8 cellular contexts compared by ENCODE assay signal in genomic region chr22:20569059-20570058, GRCh38.
DNase-seq lines count a peak whose midpoint lies in the region; ATAC-seq, FAIRE-seq and TF ChIP-seq lines count a peak whose summit lies in the region.

No MANE protein-coding gene starts in this region.

- no peak for ATAC-seq in GM21717 (IDR thresholded peaks at IDR 0.05; ENCODE audit: unreplicated experiment)

- H3K36me3 ChIP-seq in adrenal gland (replicated peaks in 1 of 2) (peaks cover 0 to 90% of the 10 kb centered on the region in 2 donors), kidney (ENCODE audit: control insufficient read depth in 1 of 2, insufficient read depth in 2 of 2, low read length in 2 of 2) (peaks cover 44 to 66% of the 10 kb centered on the region in 2 donors), MM.1S (replicated peaks; ENCODE audit: insufficient read depth, low read length) (peaks cover 3% of the 10 kb centered on the region)

- H4K20me1 ChIP-seq in MM.1S (ENCODE audit: insufficient read depth, low read length) = peaks cover 4% of the 10 kb centered on the region; the same call in 1 of the 2 replicates

- DNase-seq in ELR (ENCODE audit: low read depth) (peak; percentile 98), SK-MEL-5 (ENCODE audit: low read depth, low spot score) (peak; percentile 39), adrenal gland (peak; percentile 65 to 93 (median 89)), kidney (peak; percentile 92), MM.1S (no peak), cerebellar nuclear complex (lab: John Stamatoyannopoulos, UW) (no peak)
- peak; percentile 37 to 65 (median 51) for DNase-seq in stimulated activated CD4-positive, alpha-beta T cell treated with anti-CD3 and anti-CD28 coated beads, TNF-alpha, amount 100 ng/mL, for 24 hours (ENCODE audit: low read depth in 3 of 3)

- no peaks in the 10 kb centered on the region for H3K27me3 ChIP-seq in adrenal gland
- H3K27me3 ChIP-seq in MM.1S (replicated peaks; ENCODE audit: insufficient read depth, low read length) = no peaks in the 10 kb centered on the region

- TF ChIP-seq POLR2A in adrenal gland (IDR thresholded peaks at IDR 0.05) = peak in 1 of 2 donors; percentile 68

- H3K4me2 ChIP-seq in MM.1S (ENCODE audit: low read depth, low read length) = no peak overlapping the region

- H3K79me2 ChIP-seq in MM.1S (ENCODE audit: low read length) = no peaks in the 10 kb centered on the region

- no peak for FAIRE-seq in kidney (lab: Jason Lieb, UNC)

- no peaks in the 10 kb centered on the region for H3K9me2 ChIP-seq in MM.1S (replicated peaks; ENCODE audit: insufficient read depth, low read length)

- H3K9me3 ChIP-seq in adrenal gland (replicated peaks in 1 of 3) (no peaks in the 10 kb centered on the region), kidney (ENCODE audit: control insufficient read depth in 1 of 2, low read length in 2 of 2) (no peaks in the 10 kb centered on the region), MM.1S (replicated peaks; ENCODE audit: insufficient read depth, low read length) (no peaks in the 10 kb centered on the region)

- in situ Hi-C loops in SK-MEL-5 (cut with HindIII; ENCODE audit: low pct_unique_long_range_greater_than_20kb, low sequenced_read_pairs) = no loop called here

- H3K4me1 ChIP-seq in adrenal gland (replicated peaks in 1 of 2) (peaks cover 28 to 48% of the 10 kb centered on the region in 2 donors), kidney (ENCODE audit: control insufficient read depth in 1 of 2, insufficient read depth in 1 of 2, low read depth in 1 of 2, low read length in 2 of 2) (peaks cover 22 to 28% of the 10 kb centered on the region in 2 donors), MM.1S (ENCODE audit: low read length) (peaks cover 4% of the 10 kb centered on the region; the same call in 1 of the 2 replicates)

- H2AFZ ChIP-seq in MM.1S (ENCODE audit: low read length) = no peak overlapping the region

- H3K4me3 ChIP-seq in adrenal gland (no peak overlapping the region), kidney (ENCODE audit: low read length in 2 of 2) (no peak overlapping the region), MM.1S (ENCODE audit: low read length) (no peak overlapping the region)

- intact Hi-C loops in adrenal gland (cut with DNase I) (loop anchor here in 1 of 2 donors (10.0 kb wide), 2 partner anchors 55 to 145 kb away; no protein-coding TSS in a partner anchor), kidney (cut with DNase I) (no loop called here)

- H3K27ac ChIP-seq in adrenal gland = peak overlapping the region in 4 of 5 donors; percentile 48 to 89 (median 76)
- H3K27ac ChIP-seq in kidney (ENCODE audit: low read depth in 2 of 2, low read length in 2 of 2) = peak overlapping the region in 1 of 2 donors; percentile 63
- H3K27ac ChIP-seq in MM.1S (ENCODE audit: low read length) = no peak overlapping the region

- peak overlapping the region in 1 of 2 donors; percentile 19 for H3K9ac ChIP-seq in kidney (ENCODE audit: low read length in 2 of 2)
- no peak overlapping the region for H3K9ac ChIP-seq in MM.1S (ENCODE audit: low read length)

- peak in 1 of 6 experiments; percentile 5 for TF ChIP-seq CTCF in adrenal gland (IDR thresholded peaks at IDR 0.05)
- no peak for TF ChIP-seq CTCF in kidney (IDR thresholded peaks at IDR 0.05; ENCODE audit: borderline replicate concordance, extremely low read depth, insufficient read depth)
- no peak for TF ChIP-seq CTCF in MM.1S (IDR thresholded peaks at IDR 0.05; ENCODE audit: low read length)

- 32 to 51% (median 35%) methylated on average over 17 to 20 of the region's 20 CpGs for WGBS in adrenal gland, 4 donors

- no peaks in the 10 kb centered on the region for H3F3A ChIP-seq in MM.1S (ENCODE audit: insufficient read depth, low read length)

Comparison
In these comparisons a context has a peak if more than half of its experiments do, and no peak if none do; other contexts are left out.
1. DNase-seq: peak in ELR (single experiment), SK-MEL-5 (single experiment), adrenal gland (7 of 7), kidney (single experiment) and stimulated activated CD4-positive, alpha-beta T cell treated with anti-CD3 and anti-CD28 coated beads, TNF-alpha, amount 100 ng/mL, for 24 hours (3 of 3); none in MM.1S (single experiment) and cerebellar nuclear complex (0 of 2).